Comparison of ENCODE assay signal across 20 cellular contexts in the genomic region with DNA sequence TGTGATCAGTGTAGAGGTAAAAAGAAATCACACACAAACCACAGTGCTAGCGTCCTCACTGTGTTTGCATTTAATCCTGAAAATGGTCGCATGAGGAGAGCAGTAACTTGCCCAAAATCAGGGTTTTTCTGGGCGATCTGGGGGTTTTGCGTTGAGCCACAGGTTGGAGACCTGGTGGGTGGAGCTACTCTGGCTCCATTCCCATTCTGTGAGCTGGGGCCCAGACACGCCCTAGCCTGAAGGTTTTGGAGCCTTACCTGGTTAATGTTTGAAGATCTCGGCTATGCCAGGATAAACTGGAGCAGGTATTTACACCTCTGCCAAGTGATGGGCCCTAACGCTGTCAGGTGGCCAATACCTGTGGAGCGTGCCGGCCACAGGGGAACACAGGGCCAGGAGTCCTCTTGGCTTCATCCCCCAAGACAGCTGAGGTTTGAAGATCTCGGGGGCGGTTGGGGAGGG. TPM values are rescaled to one million over a fixed set of nuclear protein-coding genes. Genes with fewer than 3 reads are reported as not detected.
DNase-seq lines count a peak whose midpoint lies in the region; ATAC-seq, FAIRE-seq and TF ChIP-seq lines count a peak whose summit lies in the region.
"Had no signal": no experiment of that assay in that cellular context is flagged by ENCODE, and none has a peak within 500 bp of the region (broad histone marks: within the 10 kb centered on the region; RNA-seq: fewer than 3 reads in every experiment).

No MANE protein-coding gene starts in this region.

- no peak for DNase-seq in A549 (ENCODE audit: low read depth in 1 of 2, low spot score in 1 of 2)
- DNase-seq in LNCaP clone FGC (ENCODE audit: low read depth) = peak; percentile 84
- DNase-seq in epithelial cell of prostate (ENCODE audit: low read depth, low spot score) = no peak
- peak; percentile 66 to 84 (median 67) for DNase-seq in mucosa of descending colon
- DNase-seq in GDM1 (lab: John Stamatoyannopoulos, UW) = no peak
- DNase-seq in activated T-cell treated with anti-CD3 and anti-CD28 coated beads for 4 hours = no peak
- DNase-seq in activated naive CD4-positive, alpha-beta T cell treated with anti-CD3 and anti-CD28 coated beads for 36 hours = no peak
- DNase-seq: activated CD4-positive, alpha-beta T cell treated with anti-CD3 and anti-CD28 coated beads, Interleukin-2, amount 50 U/mL, for 4 hours; CD4-positive, alpha-beta T cell; DMS79; endodermal cell; mesendoderm; MV-4-11; NCI-H2029 treated with DMSO at 0.1 percent for 48 hours; NCI-H510A treated with DMSO at 0.1 percent for 48 hours; Right ventricle myocardium superior; stimulated activated CD4-positive, alpha-beta T cell treated with anti-CD3 and anti-CD28 coated beads, Interleukin-4, amount 100 ng/mL, for 24 hours; T-helper 1 cell had no signal

- H3K36me3 Mint-ChIP-seq in activated naive CD4-positive, alpha-beta T cell treated with anti-CD3 and anti-CD28 coated beads for 36 hours (ENCODE audit: low read depth) = peaks cover 8% of the 10 kb centered on the region

- H3K27ac ChIP-seq in A549 = peak overlapping the region in 1 of 2 experiments; percentile 17; a peak in 2 of 6 replicates
- H3K27ac ChIP-seq in epithelial cell of prostate = peak overlapping the region; percentile 12

- H3K9me3 ChIP-seq in A549 = no peaks in the 10 kb centered on the region
- H3K9me3 ChIP-seq in mucosa of descending colon = no peaks in the 10 kb centered on the region

- intact Hi-C loops in mucosa of descending colon (cut with DNase I, micrococcal nuclease) = no loop called here
- intact Hi-C loops in activated naive CD4-positive, alpha-beta T cell treated with anti-CD3 and anti-CD28 coated beads for 36 hours (cut with micrococcal nuclease) = no loop called here

- ATAC-seq in A549 = no peak
- peak; percentile 94 for ATAC-seq in mucosa of descending colon
- ATAC-seq in HG02885 (IDR thresholded peaks at IDR 0.05; ENCODE audit: poor library complexity, unreplicated experiment) = no peak

- no peak for TF ChIP-seq CTCF in A549 (IDR thresholded peaks at IDR 0.05)
- no peak for TF ChIP-seq CTCF in LNCaP clone FGC (IDR thresholded peaks at IDR 0.05; ENCODE audit: control insufficient read depth, extremely low read depth, insufficient read depth)
- no peak for TF ChIP-seq CTCF in mucosa of descending colon (IDR thresholded peaks at IDR 0.05)

- H3K4me3 Mint-ChIP-seq in activated naive CD4-positive, alpha-beta T cell treated with anti-CD3 and anti-CD28 coated beads for 36 hours = no peak overlapping the region
- H3K4me3 Mint-ChIP-seq: CD4-positive, alpha-beta T cell; endodermal cell; nephron had no signal

- H3K27me3 Mint-ChIP-seq in activated naive CD4-positive, alpha-beta T cell treated with anti-CD3 and anti-CD28 coated beads for 36 hours (ENCODE audit: low read depth) = no peaks in the 10 kb centered on the region
- H3K27me3 Mint-ChIP-seq: CD4-positive, alpha-beta T cell had no signal

- CTCF ChIA-PET in A549 (lab: Yijun Ruan, JAX) = interaction anchor here (1.4 kb wide), 1 partner anchor 11 kb away, joined by 4 read pairs; no protein-coding TSS in a partner anchor
- CTCF ChIA-PET in activated naive CD4-positive, alpha-beta T cell treated with anti-CD3 and anti-CD28 coated beads for 36 hours (lab: Charles Lee) = no interaction called here

- no peak for TF ChIP-seq POLR2A in A549 (IDR thresholded peaks at IDR 0.05; ENCODE audit: low read length)

- no peak overlapping the region for H3K4me3 ChIP-seq in A549
- H3K4me3 ChIP-seq in LNCaP clone FGC (ENCODE audit: low read depth, low read length) = no peak overlapping the region
- H3K4me3 ChIP-seq in mucosa of descending colon = no peak overlapping the region

- WGBS in A549 (ENCODE audit: missing lambda C conversion rate) = 82% methylated on average over 11 of the region's 11 CpGs

- peaks cover 31% of the 10 kb centered on the region for H3K4me1 Mint-ChIP-seq in activated naive CD4-positive, alpha-beta T cell treated with anti-CD3 and anti-CD28 coated beads for 36 hours (ENCODE audit: low read depth)

- no peaks in the 10 kb centered on the region for H3K36me3 ChIP-seq in mucosa of descending colon (ENCODE audit: low read depth)

- no peak for TF ChIP-seq EP300 in A549 (IDR thresholded peaks at IDR 0.05)

- POLR2A ChIA-PET in A549 (lab: Yijun Ruan, JAX) = no interaction called here

- peak overlapping the region; percentile 11; the same call in 2 of the 3 replicates for H3K4me2 ChIP-seq in A549

- H3K27ac Mint-ChIP-seq in activated naive CD4-positive, alpha-beta T cell treated with anti-CD3 and anti-CD28 coated beads for 36 hours = no peak overlapping the region
- H3K27ac Mint-ChIP-seq: CD4-positive, alpha-beta T cell had no signal

- no peaks in the 10 kb centered on the region for H3K9me3 Mint-ChIP-seq in activated naive CD4-positive, alpha-beta T cell treated with anti-CD3 and anti-CD28 coated beads for 36 hours
- H3K9me3 Mint-ChIP-seq: CD4-positive, alpha-beta T cell; endodermal cell; nephron had no signal

- H3K4me1 ChIP-seq in A549 = peaks cover 92% of the 10 kb centered on the region
- peaks cover 25% of the 10 kb centered on the region for H3K4me1 ChIP-seq in mucosa of descending colon (ENCODE audit: low read depth)

- no peak for TF ChIP-seq RAD21 in A549 (conservative IDR thresholded peaks at IDR 0.05 in 1 of 2, IDR thresholded peaks at IDR 0.05 in 1 of 2)

- no peak for FAIRE-seq in A549 (lab: Jason Lieb, UNC)

TF ChIP-seq in A549, 52 proteins besides CTCF, POLR2A, EP300 and RAD21:
- TF ChIP-seq ZNF302 (CRISPR knock-in tag; IDR thresholded peaks at IDR 0.05) (no peak), HOXB5 (CRISPR knock-in tag; IDR thresholded peaks at IDR 0.05) (no peak), HEYL (CRISPR knock-in tag; IDR thresholded peaks at IDR 0.05) (no peak), SREBF2 (IDR thresholded peaks at IDR 0.05) (no peak), NPAS2 (CRISPR knock-in tag; IDR thresholded peaks at IDR 0.05; ENCODE audit: borderline replicate concordance) (no peak), GATA3 (IDR thresholded peaks at IDR 0.05; ENCODE audit: borderline replicate concordance) (no peak), ZC3H11A (IDR thresholded peaks at IDR 0.05) (no peak), FOSB (CRISPR knock-in tag; IDR thresholded peaks at IDR 0.05) (no peak), EHMT2 (IDR thresholded peaks at IDR 0.05; ENCODE audit: low read depth) (no peak), RCOR1 (IDR thresholded peaks at IDR 0.05; ENCODE audit: low read depth, low read length) (no peak), NR3C1 (IDR thresholded peaks at IDR 0.05) (no peak), EHF (CRISPR knock-in tag; IDR thresholded peaks at IDR 0.05) (no peak)
- TF ChIP-seq, protein P1, sequence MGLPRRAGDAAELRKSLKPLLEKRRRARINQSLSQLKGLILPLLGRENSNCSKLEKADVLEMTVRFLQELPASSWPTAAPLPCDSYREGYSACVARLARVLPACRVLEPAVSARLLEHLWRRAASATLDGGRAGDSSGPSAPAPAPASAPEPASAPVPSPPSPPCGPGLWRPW (IDR thresholded peaks at IDR 0.05) = no peak
- TF ChIP-seq, protein P2, sequence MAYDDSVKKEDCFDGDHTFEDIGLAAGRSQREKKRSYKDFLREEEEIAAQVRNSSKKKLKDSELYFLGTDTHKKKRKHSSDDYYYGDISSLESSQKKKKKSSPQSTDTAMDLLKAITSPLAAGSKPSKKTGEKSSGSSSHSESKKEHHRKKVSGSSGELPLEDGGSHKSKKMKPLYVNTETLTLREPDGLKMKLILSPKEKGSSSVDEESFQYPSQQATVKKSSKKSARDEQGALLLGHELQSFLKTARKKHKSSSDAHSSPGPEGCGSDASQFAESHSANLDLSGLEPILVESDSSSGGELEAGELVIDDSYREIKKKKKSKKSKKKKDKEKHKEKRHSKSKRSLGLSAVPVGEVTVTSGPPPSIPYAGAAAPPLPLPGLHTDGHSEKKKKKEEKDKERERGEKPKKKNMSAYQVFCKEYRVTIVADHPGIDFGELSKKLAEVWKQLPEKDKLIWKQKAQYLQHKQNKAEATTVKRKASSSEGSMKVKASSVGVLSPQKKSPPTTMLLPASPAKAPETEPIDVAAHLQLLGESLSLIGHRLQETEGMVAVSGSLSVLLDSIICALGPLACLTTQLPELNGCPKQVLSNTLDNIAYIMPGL (CRISPR knock-in tag; IDR thresholded peaks at IDR 0.05; ENCODE audit: borderline replicate concordance) = no peak

RNA-seq across cellular contexts. Expression of a gene that starts 48.4 kb away (rescaled TPM):
- polyA plus RNA-seq in A549 (2011; rRNA removed) (147 and 200 TPM in 2 replicates), A549 (2017; fragmentation: RNase III; extraction: RNeasy Plus Mini Kit Qiagen cat#74134 plus additional on column Dnase treatment) (192 to 240 TPM (median 228 TPM) in 3 replicates)
- polyA plus RNA-seq in A549 (2012; cell fraction: cytosol; rRNA removed) = 170 and 183 TPM in 2 replicates
- polyA plus RNA-seq in A549 (2012; cell fraction: nucleus; rRNA removed) = 347 and 385 TPM in 2 replicates
- polyA minus RNA-seq in A549 (2011; rRNA and poly(A)+ RNA removed) = 215 and 250 TPM in 2 replicates
- 100 to 1,000 TPM; 150 to 249 (median 231) TPM for total RNA-seq in mucosa of descending colon
- 100 to 1,000 TPM; 125 TPM for total RNA-seq in activated naive CD4-positive, alpha-beta T cell treated with anti-CD3 and anti-CD28 coated beads for 36 hours

Comparison
In these comparisons a context has a peak if more than half of its experiments do, and no peak if none do; other contexts are left out.
1. DNase-seq: peak in LNCaP clone FGC (single experiment) and mucosa of descending colon (3 of 3); none in A549 (0 of 2), epithelial cell of prostate (single experiment), GDM1 (single experiment), activated T-cell treated with anti-CD3 and anti-CD28 coated beads for 4 hours (single experiment) and activated naive CD4-positive, alpha-beta T cell treated with anti-CD3 and anti-CD28 coated beads for 36 hours (single experiment).